In the genomic region with DNA sequence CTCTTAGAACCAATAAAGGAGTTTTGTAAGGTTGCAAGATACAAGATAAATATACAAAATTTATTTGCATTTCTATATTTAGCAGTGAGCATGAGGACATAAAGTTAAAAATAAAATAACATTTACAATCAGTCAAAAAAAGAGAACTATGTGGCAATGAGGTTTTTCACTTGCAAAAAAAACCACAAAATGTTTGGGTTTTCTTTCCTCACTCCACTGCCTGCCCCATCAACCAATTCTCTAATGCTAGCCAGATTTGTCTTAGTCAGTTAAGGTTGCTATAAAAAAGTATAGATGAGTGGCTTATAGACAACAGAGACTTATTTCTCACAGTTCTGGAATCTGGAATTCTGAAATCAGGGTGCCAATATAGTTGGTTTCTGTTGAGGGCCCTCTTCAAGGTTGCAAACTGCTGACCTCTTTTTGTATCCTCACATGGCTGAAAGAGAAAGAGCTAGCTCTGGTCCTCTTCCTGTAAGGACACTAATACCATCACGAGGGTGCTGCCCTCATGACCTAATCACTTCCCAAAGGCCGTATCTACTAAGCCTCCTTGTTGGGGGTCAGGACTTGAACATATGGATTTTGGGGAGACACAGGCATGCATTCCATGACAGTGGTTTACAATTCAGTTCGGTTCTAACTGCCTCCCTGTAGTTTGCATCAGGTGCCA, we compare ENCODE assay signal across 21 cellular contexts.
DNase-seq lines count a peak whose midpoint lies in the region; ATAC-seq and TF ChIP-seq lines count a peak whose summit lies in the region.
"Had no signal": no experiment of that assay in that cellular context is flagged by ENCODE, and none has a peak within 500 bp of the region (broad histone marks: within the 10 kb centered on the region; RNA-seq: fewer than 3 reads in every experiment).

No MANE protein-coding gene starts in this region.

- H3K27ac Mint-ChIP-seq in stimulated activated naive B cell treated with anti-CD40 and anti-IgM and Interleukin-4, amounts not matched to agents 10 μg/mL and 1 μg/mL and 100 μg/mL, for 72 hours = no peak overlapping the region
- H3K27ac Mint-ChIP-seq: CD8-positive, alpha-beta memory T cell had no signal

- H3K4me1 Mint-ChIP-seq in stimulated activated naive B cell treated with anti-CD40 and anti-IgM and Interleukin-4, amounts not matched to agents 10 μg/mL and 1 μg/mL and 100 μg/mL, for 72 hours = no peaks in the 10 kb centered on the region
- H3K4me1 Mint-ChIP-seq: CD8-positive, alpha-beta memory T cell had no signal

- no peak overlapping the region for H3K4me3 ChIP-seq in NB4 (ENCODE audit: low read depth, low read length)

- DNase-seq in NOMO-1 (lab: John Stamatoyannopoulos, UW; ENCODE audit: unreplicated experiment in 2 of 2) (peak; percentile 0 to 7), NOMO-1 treated with dmso at 0.1 percent for 144 hours (lab: John Stamatoyannopoulos, UW; ENCODE audit: unreplicated experiment) (no peak), Kasumi-1 (lab: John Stamatoyannopoulos, UW) (peak; percentile 2 to 4), NB4 (ENCODE audit: low read depth) (peak; percentile 23), hippocampal formation (lab: John Stamatoyannopoulos, UW) (no peak), medulla oblongata (ENCODE audit: extremely low spot score) (no peak)
- no peak for DNase-seq in stimulated activated naive B cell treated with anti-CD40 and anti-IgM and Interleukin-4, amounts not matched to agents 10 μg/mL and 1 μg/mL and 100 μg/mL, for 72 hours
- DNase-seq: 8988T; CD8-positive, alpha-beta memory T cell; GDM1; NCI-H1048; NCI-H1417 treated with DMSO at 0.1 percent for 48 hours; NCI-H187; NCI-H2227 treated with DMSO at 0.1 percent for 48 hours; NCI-H510A; NCI-H774; PC-3; SHP77; SK-N-SH; T-helper 1 cell had no signal

- no peak for TF ChIP-seq POLR2A in NB4 (IDR thresholded peaks at IDR 0.05; ENCODE audit: extremely low read depth, insufficient read length)

- peak; percentile 34 to 50 for ATAC-seq in stimulated activated naive B cell treated with anti-CD40 and anti-IgM and Interleukin-4, amounts not matched to agents 10 μg/mL and 1 μg/mL and 100 μg/mL, for 72 hours (replicated peaks)
- ATAC-seq in HG02610 (IDR thresholded peaks at IDR 0.05; ENCODE audit: unreplicated experiment) = no peak
- ATAC-seq: PC-3 had no signal

- no peak overlapping the region for H3K4me3 Mint-ChIP-seq in stimulated activated naive B cell treated with anti-CD40 and anti-IgM and Interleukin-4, amounts not matched to agents 10 μg/mL and 1 μg/mL and 100 μg/mL, for 72 hours
- H3K4me3 Mint-ChIP-seq: CD8-positive, alpha-beta memory T cell had no signal

- H3K27me3 Mint-ChIP-seq in stimulated activated naive B cell treated with anti-CD40 and anti-IgM and Interleukin-4, amounts not matched to agents 10 μg/mL and 1 μg/mL and 100 μg/mL, for 72 hours = peaks cover 0 to 22% of the 10 kb centered on the region in 2 donors

- H3K9me3 Mint-ChIP-seq in stimulated activated naive B cell treated with anti-CD40 and anti-IgM and Interleukin-4, amounts not matched to agents 10 μg/mL and 1 μg/mL and 100 μg/mL, for 72 hours = peaks cover 7 to 10% of the 10 kb centered on the region in 2 donors

- peaks cover 0 to 3% of the 10 kb centered on the region in 2 donors for H3K36me3 Mint-ChIP-seq in stimulated activated naive B cell treated with anti-CD40 and anti-IgM and Interleukin-4, amounts not matched to agents 10 μg/mL and 1 μg/mL and 100 μg/mL, for 72 hours
- H3K36me3 Mint-ChIP-seq: CD8-positive, alpha-beta memory T cell had no signal

- TF ChIP-seq CTCF in NB4 (IDR thresholded peaks at IDR 0.05; ENCODE audit: low read depth, low read length) = no peak

Comparison
In these comparisons a context has a peak if more than half of its experiments do, and no peak if none do; other contexts are left out.
1. DNase-seq: peak in NOMO-1 (2 of 2), Kasumi-1 (2 of 2) and NB4 (single experiment); none in NOMO-1 treated with dmso at 0.1 percent for 144 hours (single experiment), stimulated activated naive B cell treated with anti-CD40 and anti-IgM and Interleukin-4, amounts not matched to agents 10 μg/mL and 1 μg/mL and 100 μg/mL, for 72 hours (single experiment), hippocampal formation (0 of 2) and medulla oblongata (single experiment).